ENCODE assay signal across 1 cellular context in genomic region chr2:240160291-240161086, GRCh38.
TF ChIP-seq lines count a peak whose summit lies in the region.

No MANE protein-coding gene starts in this region.

TF ChIP-seq in IMR-90, 13 proteins besides CTCF, POLR2A, EP300 and RAD21:
- no peak for TF ChIP-seq CHD1 (IDR thresholded peaks at IDR 0.05; ENCODE audit: low read depth, low read length)
- TF ChIP-seq FOS (IDR thresholded peaks at IDR 0.05; ENCODE audit: low read depth, low read length): no peak
- TF ChIP-seq USF2 (IDR thresholded peaks at IDR 0.05; ENCODE audit: low read depth, low read length): no peak
- TF ChIP-seq RCOR1 (IDR thresholded peaks at IDR 0.05; ENCODE audit: insufficient replicate concordance, low read length): no peak
- no peak for TF ChIP-seq MAFK (IDR thresholded peaks at IDR 0.05; ENCODE audit: low read depth, low read length)
- no peak for TF ChIP-seq MAZ (IDR thresholded peaks at IDR 0.05; ENCODE audit: borderline replicate concordance, low read depth, low read length)
- TF ChIP-seq RFX5 (IDR thresholded peaks at IDR 0.05; ENCODE audit: low read depth, low read length): no peak
- TF ChIP-seq ELK1 (IDR thresholded peaks at IDR 0.05; ENCODE audit: borderline replicate concordance, low read depth, low read length): no peak
- TF ChIP-seq NFE2L2 (IDR thresholded peaks at IDR 0.05; ENCODE audit: low read depth, low read length): no peak
- TF ChIP-seq SMC3 (IDR thresholded peaks at IDR 0.05; ENCODE audit: low read depth, low read length): no peak
- TF ChIP-seq MXI1 (IDR thresholded peaks at IDR 0.05; ENCODE audit: borderline replicate concordance, low read depth, low read length): no peak
- TF ChIP-seq CEBPB (IDR thresholded peaks at IDR 0.05; ENCODE audit: low read depth, low read length): no peak
- TF ChIP-seq BHLHE40 (IDR thresholded peaks at IDR 0.05; ENCODE audit: low read depth, low read length): no peak
